ENCODE assay signal across 1 cellular context in genomic region chr16:67846320-67847063, GRCh38.
A peak's percentile ranks its signal among the peaks of the same experiment; 100 is the strongest.
TF ChIP-seq lines count a peak whose summit lies in the region.

NUTF2 (plus strand) TSS chr16:67846933; CDS start chr16:67865131, 18,198 bp downstream.

TF ChIP-seq in K562, 482 proteins besides CTCF, POLR2A, EP300 and RAD21 (continued from another document and continues in another):
- TF ChIP-seq TAF15 (IDR thresholded peaks at IDR 0.05; ENCODE audit: low read depth, low read length) (no peak), NFIC (IDR thresholded peaks at IDR 0.05) (no peak), PHTF2 (CRISPR knock-in tag; IDR thresholded peaks at IDR 0.05) (no peak), MCM7 (IDR thresholded peaks at IDR 0.05) (no peak), E4F1 (CRISPR knock-in tag; IDR thresholded peaks at IDR 0.05; ENCODE audit: borderline replicate concordance) (no peak), KLF16 (IDR thresholded peaks at IDR 0.05) (no peak), TCF7 (IDR thresholded peaks at IDR 0.05; ENCODE audit: borderline replicate concordance) (0 out of 2 replicates have a peak, but pooled peaks have one; percentile 54), CTBP1 (IDR thresholded peaks at IDR 0.05; ENCODE audit: borderline replicate concordance) (peak; percentile 74; the same call in 1 of the 2 replicates), TBP (optimal IDR thresholded peaks at IDR 0.05; ENCODE audit: low read depth, low read length) (peak; percentile 76), CREB3 (tag; conservative IDR thresholded peaks at IDR 0.05; ENCODE audit: low read depth) (no peak), ARNT (IDR thresholded peaks at IDR 0.05) (peak in 1 of 2 experiments; percentile 54; a peak in 1 of 4 replicates), KDM1A (IDR thresholded peaks at IDR 0.05) (no peak), SIRT6 (IDR thresholded peaks at IDR 0.05; ENCODE audit: low read depth, low read length) (no peak), HDAC2 (IDR thresholded peaks at IDR 0.05) (0 out of 2 replicates have a peak, but pooled peaks have one; percentile 42), SNAPC5 (CRISPR knock-in tag; IDR thresholded peaks at IDR 0.05) (no peak), SIN3B (IDR thresholded peaks at IDR 0.05; ENCODE audit: low read depth) (no peak), MCM2 (IDR thresholded peaks at IDR 0.05; ENCODE audit: low read depth) (no peak), CREB1 (IDR thresholded peaks at IDR 0.05) (peak; percentile 76), CREB1 (CRISPR knock-in tag; IDR thresholded peaks at IDR 0.05) (peak; percentile 83), ZC3H8 (IDR thresholded peaks at IDR 0.05) (no peak), THRAP3 (IDR thresholded peaks at IDR 0.05; ENCODE audit: borderline replicate concordance) (no peak), MTA1 (IDR thresholded peaks at IDR 0.05; ENCODE audit: borderline replicate concordance) (no peak), ZNF583 (CRISPR knock-in tag; IDR thresholded peaks at IDR 0.05) (no peak), ZNF239 (CRISPR knock-in tag; IDR thresholded peaks at IDR 0.05) (no peak), SETDB1 (IDR thresholded peaks at IDR 0.05; ENCODE audit: low read length) (no peak), ATF3 (IDR thresholded peaks at IDR 0.05) (no peak; the same call in 1 of the 2 replicates), ATF3 (CRISPR knock-in tag; conservative IDR thresholded peaks at IDR 0.05) (no peak), FOXP4 (CRISPR knock-in tag; IDR thresholded peaks at IDR 0.05; ENCODE audit: borderline replicate concordance) (0 out of 2 replicates have a peak, but pooled peaks have one; percentile 31), ZNF277 (CRISPR knock-in tag; IDR thresholded peaks at IDR 0.05; ENCODE audit: borderline replicate concordance) (no peak), PTBP1 (IDR thresholded peaks at IDR 0.05; ENCODE audit: low read depth, low read length) (no peak), SMAD4 (CRISPR knock-in tag; conservative IDR thresholded peaks at IDR 0.05) (peak; percentile 97), ZC3H4 (CRISPR knock-in tag; IDR thresholded peaks at IDR 0.05; ENCODE audit: borderline replicate concordance) (no peak), ZNF707 (CRISPR knock-in tag; conservative IDR thresholded peaks at IDR 0.05) (no peak), MAFF (IDR thresholded peaks at IDR 0.05; ENCODE audit: low read length) (no peak), ZNF668 (CRISPR knock-in tag; IDR thresholded peaks at IDR 0.05) (no peak), BRD9 (IDR thresholded peaks at IDR 0.05; ENCODE audit: low read depth, partially characterized antibody) (no peak), SMARCC2 (IDR thresholded peaks at IDR 0.05; ENCODE audit: low read depth) (no peak), ZNF165 (CRISPR knock-in tag; IDR thresholded peaks at IDR 0.05; ENCODE audit: borderline replicate concordance) (no peak), ZNF41 (CRISPR knock-in tag; conservative IDR thresholded peaks at IDR 0.05) (no peak), PYGO2 (tag; IDR thresholded peaks at IDR 0.05) (no peak), NRF1 (conservative IDR thresholded peaks at IDR 0.05 in 1 of 2, IDR thresholded peaks at IDR 0.05 in 1 of 2) (peak; percentile 77 to 82), HSF4 (CRISPR knock-in tag; IDR thresholded peaks at IDR 0.05; ENCODE audit: borderline replicate concordance) (no peak), PTRF (tag; IDR thresholded peaks at IDR 0.05) (no peak), ZNF224 (CRISPR knock-in tag; IDR thresholded peaks at IDR 0.05) (no peak), ZBTB5 (IDR thresholded peaks at IDR 0.05) (no peak), POLR2G (IDR thresholded peaks at IDR 0.05; ENCODE audit: low read depth, low read length) (peak; percentile 93), SIX5 (IDR thresholded peaks at IDR 0.05; ENCODE audit: borderline replicate concordance in 1 of 2, insufficient read depth in 1 of 2, low read depth in 1 of 2, low read length in 2 of 2) (peak; percentile 88 to 95), MYNN (IDR thresholded peaks at IDR 0.05) (0 out of 2 replicates have a peak, but pooled peaks have one; percentile 13), MYNN (CRISPR knock-in tag; IDR thresholded peaks at IDR 0.05) (no peak), RERE (CRISPR knock-in tag; IDR thresholded peaks at IDR 0.05; ENCODE audit: borderline replicate concordance) (no peak), ZNF347 (CRISPR knock-in tag; IDR thresholded peaks at IDR 0.05; ENCODE audit: low read depth) (no peak), FOXJ3 (CRISPR knock-in tag; IDR thresholded peaks at IDR 0.05) (no peak), BDP1 (IDR thresholded peaks at IDR 0.05; ENCODE audit: insufficient read depth, insufficient read length) (no peak)
